ENCODE assay signal across 8 cellular contexts in the genomic region with DNA sequence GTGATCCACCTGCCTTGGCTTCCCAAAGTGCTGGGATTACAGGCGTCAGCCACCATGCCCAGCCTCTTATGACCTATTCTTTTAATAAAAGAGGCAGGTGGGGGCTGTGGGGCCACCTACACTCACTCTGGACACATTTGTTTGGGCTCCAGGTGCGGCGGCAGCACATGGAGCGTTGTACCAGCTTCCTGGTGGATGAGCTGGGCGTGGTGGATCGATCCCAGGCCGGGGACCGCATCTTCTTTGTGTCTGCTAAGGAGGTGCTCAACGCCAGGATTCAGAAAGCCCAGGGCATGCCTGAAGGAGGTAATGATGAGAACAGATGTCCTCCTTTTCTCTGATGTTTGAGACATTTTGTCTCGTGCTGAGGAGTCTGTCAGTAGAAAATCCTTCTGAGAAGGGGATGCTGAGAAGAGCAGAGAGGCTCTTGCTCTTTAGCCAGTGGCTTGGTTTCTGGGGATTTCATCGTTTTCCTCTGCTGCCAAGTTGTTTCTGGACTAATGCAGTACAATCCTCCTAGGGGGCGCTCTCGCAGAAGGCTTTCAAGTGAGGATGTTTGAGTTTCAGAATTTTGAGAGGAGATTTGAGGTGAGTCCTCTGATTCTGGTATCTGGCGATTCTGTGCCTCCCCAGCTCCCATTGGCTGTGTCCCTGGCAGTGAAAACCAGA. TPM values are rescaled to one million over a fixed set of nuclear protein-coding genes. Genes with fewer than 3 reads are reported as not detected.
A peak's percentile ranks its signal among the peaks of the same experiment; 100 is the strongest.
DNase-seq lines count a peak whose midpoint lies in the region; ATAC-seq and TF ChIP-seq lines count a peak whose summit lies in the region.

No MANE protein-coding gene starts in this region.

- no peaks in the 10 kb centered on the region for H3K9me2 ChIP-seq in PC-9 (ENCODE audit: insufficient read depth)

- BruUV-seq in PC-9 (replicated peaks; lab: Mats Ljungman, UMichigan): no TSS peak

- H4K20me1 ChIP-seq in PC-9 (ENCODE audit: insufficient read depth): no peaks in the 10 kb centered on the region

- CTCF ChIA-PET in PC-9 (lab: Charles Lee): no interaction called here

- WGBS in adrenal gland, 4 donors: 79 to 81% (median 80%) methylated on average over 12 to 14 of the region's 14 CpGs
- WGBS in transverse colon (ENCODE audit: low coverage in 1 of 2), 2 donors: 73 to 81% methylated on average over 4 to 14 of the region's 14 CpGs

- in situ Hi-C loops in transverse colon (cut with MboI; ENCODE audit: low pct_ligation_motif_present in 1 of 4, low pct_unique_long_range_greater_than_20kb in 1 of 4, low sequenced_read_pairs in 3 of 4): no loop called here

- 0 out of 2 replicates have a peak, but pooled peaks cover 4% of the 10 kb centered on the region for H3F3A ChIP-seq in PC-9 (ENCODE audit: insufficient read depth, low read depth)

- no peaks in the 10 kb centered on the region for H3K27me3 ChIP-seq in PC-9 (ENCODE audit: insufficient read depth, low read depth)
- no peaks in the 10 kb centered on the region for H3K27me3 ChIP-seq in adrenal gland
- no peaks in the 10 kb centered on the region for H3K27me3 ChIP-seq in left lung
- no peaks in the 10 kb centered on the region for H3K27me3 ChIP-seq in transverse colon

- intact Hi-C loops in PC-9 (cut with micrococcal nuclease; ENCODE audit: unreplicated experiment): no loop called here
- intact Hi-C loops in adrenal gland (cut with DNase I): no loop called here
- intact Hi-C loops in left lung (cut with DNase I): no loop called here
- intact Hi-C loops in transverse colon (cut with DNase I; ENCODE audit: low total_unique reads): no loop called here

- no peak overlapping the region for H3K4me3 ChIP-seq in PC-9
- H3K4me3 ChIP-seq in adrenal gland: no peak overlapping the region
- H3K4me3 ChIP-seq in left lung: no peak overlapping the region
- H3K4me3 ChIP-seq in transverse colon: no peak overlapping the region

- H3K9me3 ChIP-seq in PC-9 (ENCODE audit: insufficient read depth, low read depth) (no peaks in the 10 kb centered on the region), adrenal gland (replicated peaks in 1 of 3) (no peaks in the 10 kb centered on the region), left lung (no peaks in the 10 kb centered on the region), transverse colon (no peaks in the 10 kb centered on the region)

- TF ChIP-seq POLR2A in adrenal gland (IDR thresholded peaks at IDR 0.05) (no peak), transverse colon (IDR thresholded peaks at IDR 0.05) (no peak)

- no peak for TF ChIP-seq EP300 in transverse colon (IDR thresholded peaks at IDR 0.05; ENCODE audit: low read depth)

- H3K79me2 ChIP-seq in PC-9 (ENCODE audit: low read depth): no peaks in the 10 kb centered on the region

- peak; percentile 56 for TF ChIP-seq CTCF in PC-9 (conservative IDR thresholded peaks at IDR 0.05)
- peak; percentile 6 to 51 (median 34) for TF ChIP-seq CTCF in adrenal gland (IDR thresholded peaks at IDR 0.05)
- peak in 1 of 2 donors; percentile 34 for TF ChIP-seq CTCF in left lung (IDR thresholded peaks at IDR 0.05)
- TF ChIP-seq CTCF in transverse colon (IDR thresholded peaks at IDR 0.05): peak in 3 of 5 experiments; percentile 19 to 29 (median 27)

- no peak overlapping the region for H3K4me2 ChIP-seq in PC-9

- H2AFZ ChIP-seq in PC-9: no peak overlapping the region

- H3K27ac ChIP-seq in PC-9: peak overlapping the region; percentile 39; the same call in 1 of the 2 replicates
- H3K27ac ChIP-seq in adrenal gland: no peak overlapping the region
- H3K27ac ChIP-seq in left lung: no peak overlapping the region
- H3K27ac ChIP-seq in transverse colon: no peak overlapping the region

- peak; percentile 30 for ATAC-seq in left lung

- DNase-seq in activated effector memory CD4-positive, alpha-beta T cell treated with anti-CD3 and anti-CD28 coated beads, Interleukin-2, amount 50 U/mL, for 16 hours: peak; percentile 75
- DNase-seq in activated effector memory CD4-positive, alpha-beta T cell treated with Interleukin-2 at 50 U/mL for 16 hours: no peak
- DNase-seq in PC-9 (no peak), adrenal gland (peak in 4 of 7 donors; percentile 38 to 65 (median 60)), left lung (no peak), transverse colon (no peak), COLO829 (ENCODE audit: low spot score) (no peak)
- no peak for DNase-seq in effector CD8-positive, alpha-beta T cell (lab: John Stamatoyannopoulos, UW)

- POLR2A ChIA-PET in PC-9 (lab: Charles Lee; ENCODE audit: unreplicated experiment): no interaction called here

- H3K4me1 ChIP-seq in PC-9 (replicated peaks; ENCODE audit: insufficient read depth) (no peaks in the 10 kb centered on the region), adrenal gland (replicated peaks in 1 of 2) (no peaks in the 10 kb centered on the region), left lung (no peaks in the 10 kb centered on the region), transverse colon (no peaks in the 10 kb centered on the region)

- H3K36me3 ChIP-seq in PC-9 (ENCODE audit: low read depth): peaks cover 10% of the 10 kb centered on the region
- H3K36me3 ChIP-seq in adrenal gland (replicated peaks in 1 of 2): peaks cover 0 to 97% of the 10 kb centered on the region in 2 donors
- peaks cover 0 to 100% of the 10 kb centered on the region in 2 donors for H3K36me3 ChIP-seq in left lung
- H3K36me3 ChIP-seq in transverse colon: peaks cover 0 to 89% (median 42%) of the 10 kb centered on the region in 4 donors

RNA-seq across cellular contexts. Expression of gene MIIP, which starts 17.9 kb away (rescaled TPM):
- 25.9 and 28.3 TPM in 2 replicates for total RNA-seq in PC-9 (2021)
- 10 to 100 TPM; 15.1 to 60.7 (median 26.6) TPM for total RNA-seq in adrenal gland
- 10 to 100 TPM in 2 of 3 donors, 1 to 10 TPM in 1; 5.0 to 71.1 (median 43.7) TPM for polyA plus RNA-seq in adrenal gland
- 10 to 100 TPM; 26.8 to 42.3 TPM for total RNA-seq in left lung
- 10 to 100 TPM; 24.4 to 33.6 (median 27.7) TPM for total RNA-seq in transverse colon

RNA-seq across cellular contexts. Expression of gene MFN2, which starts 21.1 kb away (rescaled TPM):
- 54.2 and 72.6 TPM in 2 replicates for total RNA-seq in PC-9 (2021)
- total RNA-seq in adrenal gland: 100 to 1,000 TPM in 1 of 8 donors, 10 to 100 TPM in 7; 43.7 to 103 (median 63.8) TPM
- polyA plus RNA-seq in adrenal gland: 10 to 100 TPM; 26.6 to 70.5 (median 27.0) TPM
- 10 to 100 TPM; 75.4 to 82.0 TPM for total RNA-seq in left lung
- 10 to 100 TPM; 72.1 to 92.8 (median 75.6) TPM for total RNA-seq in transverse colon

Comparison
In these comparisons a context has a peak if more than half of its experiments do, and no peak if none do; other contexts are left out.
1. DNase-seq: peak in activated effector memory CD4-positive, alpha-beta T cell treated with anti-CD3 and anti-CD28 coated beads, Interleukin-2, amount 50 U/mL, for 16 hours (single experiment) and adrenal gland (4 of 7); none in activated effector memory CD4-positive, alpha-beta T cell treated with Interleukin-2 at 50 U/mL for 16 hours (single experiment), PC-9 (0 of 2), left lung (0 of 2), transverse colon (single experiment), effector CD8-positive, alpha-beta T cell (single experiment) and COLO829 (single experiment).